ENCODE assay signal across 1 cellular context in the genomic region with DNA sequence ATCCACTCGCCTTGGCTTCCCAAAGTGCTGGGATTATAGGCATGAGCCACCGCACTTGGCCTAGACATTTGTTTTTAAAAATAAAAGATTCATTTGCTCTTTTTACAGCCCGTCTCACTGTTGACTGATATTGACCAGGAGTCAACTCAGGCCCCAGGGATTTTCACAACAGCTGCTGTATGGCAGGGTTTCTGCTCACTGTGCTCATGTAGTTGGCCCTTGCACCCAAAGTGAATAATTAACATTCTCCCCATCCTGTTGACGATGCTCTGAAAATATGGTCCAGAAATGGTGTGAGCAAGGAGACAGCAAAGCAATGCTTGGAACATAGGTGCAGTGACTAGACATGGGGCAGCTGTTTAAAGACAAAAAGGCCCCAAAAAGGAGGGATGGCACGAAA.
TF ChIP-seq lines count a peak whose summit lies in the region.

No MANE protein-coding gene starts in this region.

TF ChIP-seq in GM23338, 12 proteins besides CTCF, POLR2A, EP300 and RAD21:
- TF ChIP-seq NANOG (IDR thresholded peaks at IDR 0.05; ENCODE audit: borderline replicate concordance) = no peak
- no peak for TF ChIP-seq CREB1 (CRISPR knock-in tag; IDR thresholded peaks at IDR 0.05; ENCODE audit: low read depth)
- no peak for TF ChIP-seq EZH2phosphoT487 (IDR thresholded peaks at IDR 0.05; ENCODE audit: unreplicated experiment)
- TF ChIP-seq, protein P1, sequence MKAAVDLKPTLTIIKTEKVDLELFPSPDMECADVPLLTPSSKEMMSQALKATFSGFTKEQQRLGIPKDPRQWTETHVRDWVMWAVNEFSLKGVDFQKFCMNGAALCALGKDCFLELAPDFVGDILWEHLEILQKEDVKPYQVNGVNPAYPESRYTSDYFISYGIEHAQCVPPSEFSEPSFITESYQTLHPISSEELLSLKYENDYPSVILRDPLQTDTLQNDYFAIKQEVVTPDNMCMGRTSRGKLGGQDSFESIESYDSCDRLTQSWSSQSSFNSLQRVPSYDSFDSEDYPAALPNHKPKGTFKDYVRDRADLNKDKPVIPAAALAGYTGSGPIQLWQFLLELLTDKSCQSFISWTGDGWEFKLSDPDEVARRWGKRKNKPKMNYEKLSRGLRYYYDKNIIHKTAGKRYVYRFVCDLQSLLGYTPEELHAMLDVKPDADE (IDR thresholded peaks at IDR 0.05) = no peak
- TF ChIP-seq, protein P2, sequence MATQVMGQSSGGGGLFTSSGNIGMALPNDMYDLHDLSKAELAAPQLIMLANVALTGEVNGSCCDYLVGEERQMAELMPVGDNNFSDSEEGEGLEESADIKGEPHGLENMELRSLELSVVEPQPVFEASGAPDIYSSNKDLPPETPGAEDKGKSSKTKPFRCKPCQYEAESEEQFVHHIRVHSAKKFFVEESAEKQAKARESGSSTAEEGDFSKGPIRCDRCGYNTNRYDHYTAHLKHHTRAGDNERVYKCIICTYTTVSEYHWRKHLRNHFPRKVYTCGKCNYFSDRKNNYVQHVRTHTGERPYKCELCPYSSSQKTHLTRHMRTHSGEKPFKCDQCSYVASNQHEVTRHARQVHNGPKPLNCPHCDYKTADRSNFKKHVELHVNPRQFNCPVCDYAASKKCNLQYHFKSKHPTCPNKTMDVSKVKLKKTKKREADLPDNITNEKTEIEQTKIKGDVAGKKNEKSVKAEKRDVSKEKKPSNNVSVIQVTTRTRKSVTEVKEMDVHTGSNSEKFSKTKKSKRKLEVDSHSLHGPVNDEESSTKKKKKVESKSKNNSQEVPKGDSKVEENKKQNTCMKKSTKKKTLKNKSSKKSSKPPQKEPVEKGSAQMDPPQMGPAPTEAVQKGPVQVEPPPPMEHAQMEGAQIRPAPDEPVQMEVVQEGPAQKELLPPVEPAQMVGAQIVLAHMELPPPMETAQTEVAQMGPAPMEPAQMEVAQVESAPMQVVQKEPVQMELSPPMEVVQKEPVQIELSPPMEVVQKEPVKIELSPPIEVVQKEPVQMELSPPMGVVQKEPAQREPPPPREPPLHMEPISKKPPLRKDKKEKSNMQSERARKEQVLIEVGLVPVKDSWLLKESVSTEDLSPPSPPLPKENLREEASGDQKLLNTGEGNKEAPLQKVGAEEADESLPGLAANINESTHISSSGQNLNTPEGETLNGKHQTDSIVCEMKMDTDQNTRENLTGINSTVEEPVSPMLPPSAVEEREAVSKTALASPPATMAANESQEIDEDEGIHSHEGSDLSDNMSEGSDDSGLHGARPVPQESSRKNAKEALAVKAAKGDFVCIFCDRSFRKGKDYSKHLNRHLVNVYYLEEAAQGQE (IDR thresholded peaks at IDR 0.05; ENCODE audit: unreplicated experiment) = no peak
- TF ChIP-seq JUNB (IDR thresholded peaks at IDR 0.05; ENCODE audit: unreplicated experiment) = no peak
- no peak for TF ChIP-seq EZH2 (IDR thresholded peaks at IDR 0.05; ENCODE audit: low read depth, unreplicated experiment)
- no peak for TF ChIP-seq STAT1 (IDR thresholded peaks at IDR 0.05; ENCODE audit: unreplicated experiment)
